In the genomic region with DNA sequence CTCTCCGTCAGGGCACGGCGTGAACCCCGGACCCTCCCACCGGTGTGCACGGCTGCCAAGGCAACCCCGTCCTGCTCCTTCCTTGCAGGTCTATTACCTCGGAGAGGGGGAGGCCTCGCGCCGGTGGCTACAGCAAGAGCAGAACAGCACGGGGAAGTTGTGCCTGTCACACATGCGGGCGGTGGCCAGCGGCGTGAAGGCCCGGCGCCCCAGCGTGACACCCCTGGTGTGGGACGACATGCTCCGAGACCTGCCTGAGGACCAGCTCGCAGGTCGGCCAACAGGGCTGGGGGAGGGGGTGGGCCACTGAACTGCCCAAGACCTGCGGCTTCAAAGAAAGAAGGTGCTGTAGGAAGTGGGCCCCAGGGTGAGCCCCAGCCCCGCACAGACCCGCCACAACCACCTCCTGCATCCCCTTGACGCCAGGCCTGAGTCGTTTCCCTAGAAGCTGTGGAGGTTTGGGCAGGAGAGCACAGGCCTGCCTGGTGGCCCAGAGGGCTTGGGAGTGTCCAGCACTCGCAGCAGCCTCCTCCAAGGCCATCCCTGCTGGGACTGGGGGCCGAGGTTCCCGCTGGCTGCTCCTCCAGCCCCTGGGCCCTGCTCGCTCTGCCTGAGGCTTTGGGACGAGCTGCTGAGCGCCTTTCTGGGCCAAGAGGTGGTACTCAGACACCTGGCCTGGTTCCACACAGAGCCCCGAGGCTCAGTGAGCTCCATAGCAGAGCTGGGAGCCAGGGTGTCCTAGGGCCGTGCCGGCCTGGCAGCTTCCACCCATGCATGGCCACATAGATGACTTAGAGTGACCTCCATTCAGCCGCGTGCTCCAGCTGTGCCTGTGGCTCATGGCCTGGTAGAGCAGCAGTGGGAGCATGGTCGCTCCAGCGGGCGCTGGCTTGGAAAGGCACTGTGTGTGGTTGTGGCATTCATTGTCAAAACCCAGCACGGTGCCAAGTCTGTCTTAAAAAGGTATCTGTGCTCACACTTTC, we compare ENCODE assay signal across 24 cellular contexts. TPM values are rescaled to one million over a fixed set of nuclear protein-coding genes. Genes with fewer than 3 reads are reported as not detected.
DNase-seq lines count a peak whose midpoint lies in the region; ATAC-seq and TF ChIP-seq lines count a peak whose summit lies in the region.
"Had no signal": no experiment of that assay in that cellular context is flagged by ENCODE, and none has a peak within 500 bp of the region (broad histone marks: within the 10 kb centered on the region; RNA-seq: fewer than 3 reads in every experiment).

No MANE protein-coding gene starts in this region.

- H3K27me3 ChIP-seq in trophoblast cell (ENCODE audit: insufficient read depth, low read length), result no peaks in the 10 kb centered on the region
- H3K27me3 ChIP-seq in spleen (replicated peaks in 1 of 7), result no peaks in the 10 kb centered on the region
- H3K27me3 ChIP-seq: esophagus muscularis mucosa, neutrophil, right atrium auricular region, upper lobe of left lung had no signal

- H3K27ac ChIP-seq in trophoblast cell (ENCODE audit: low read depth, low read length) (no peak overlapping the region), spleen (peak overlapping the region in 2 of 8 donors; percentile 60 to 75)
- H3K27ac ChIP-seq: esophagus muscularis mucosa, HL-60, neutrophil, PC-9, right atrium auricular region, upper lobe of left lung had no signal

- peak overlapping the region; percentile 3 for H2AK5ac ChIP-seq in trophoblast cell (ENCODE audit: low read length)

- no peaks in the 10 kb centered on the region for H3K79me2 ChIP-seq in trophoblast cell (ENCODE audit: control insufficient read depth, insufficient read depth, low read length, poor library complexity)

- no peak overlapping the region for H2BK12ac ChIP-seq in trophoblast cell (ENCODE audit: low read length)

- H3K14ac ChIP-seq in trophoblast cell (ENCODE audit: low read length), result no peak overlapping the region

- WGBS in trophoblast cell (ENCODE audit: extremely low coverage, insufficient coverage, insufficient read length), result no CpG with 5 or more reads among the region's 43 CpGs
- WGBS in spleen, 5 donors, result 84 to 94% (median 90%) methylated on average over 32 to 43 of the region's 43 CpGs

- H2AFZ ChIP-seq in trophoblast cell (ENCODE audit: insufficient read depth, low read length, poor library complexity), result no peak overlapping the region
- H2AFZ ChIP-seq: PC-9 had no signal

- no peak for ATAC-seq in central memory CD8-positive, alpha-beta T cell (replicated peaks; ENCODE audit: extremely low read depth, poor library complexity, severe bottlenecking)
- ATAC-seq in GM21381 (IDR thresholded peaks at IDR 0.05; ENCODE audit: unreplicated experiment), result no peak
- no peak for ATAC-seq in activated CD4-positive, CD25-positive, alpha-beta regulatory T cell treated with anti-CD3 and anti-CD28 coated beads, Interleukin-2, amount 50 U/mL, for 24 hours
- ATAC-seq: activated CD4-positive, alpha-beta T cell treated with anti-CD3 and anti-CD28 coated beads for 36 hours; HCT116; left ventricle myocardium superior had no signal

- DNase-seq in Caki2 (ENCODE audit: low read depth) (peak; percentile 27), trophoblast cell (no peak), spleen (no peak)
- DNase-seq in central memory CD8-positive, alpha-beta T cell (ENCODE audit: low spot score in 2 of 2), result no peak
- DNase-seq: activated CD4-positive, alpha-beta T cell treated with anti-CD3 and anti-CD28 coated beads for 36 hours; activated CD8-positive, alpha-beta memory T cell treated with anti-CD3 and anti-CD28 coated beads, Interleukin-2, amount 50 U/mL, for 48 hours; amniotic stem cell; Calu3; caudate nucleus; KBM-7; left ventricle myocardium superior; NCI-H187; NCI-H2227 treated with DMSO at 0.1 percent for 48 hours; PC-9; stimulated activated naive CD4-positive, alpha-beta T cell treated with Interleukin-2 at 50 U/mL for 16 hours had no signal

- H3K9me3 ChIP-seq in trophoblast cell (ENCODE audit: insufficient read depth, low read depth, low read length), result peaks cover 3% of the 10 kb centered on the region
- no peaks in the 10 kb centered on the region for H3K9me3 ChIP-seq in spleen
- H3K9me3 ChIP-seq: esophagus muscularis mucosa, neutrophil, right atrium auricular region, SK-N-SH, upper lobe of left lung had no signal

- no peak overlapping the region for H3K4ac ChIP-seq in trophoblast cell (ENCODE audit: low read depth, low read length)

- H4K12ac ChIP-seq in trophoblast cell (ENCODE audit: low read depth, low read length), result no peak overlapping the region

- H3K18ac ChIP-seq in trophoblast cell (ENCODE audit: low read length), result no peak overlapping the region

- H2BK120ac ChIP-seq in trophoblast cell (ENCODE audit: insufficient read depth, low read length, poor library complexity), result no peak overlapping the region

- no peak overlapping the region for H4K91ac ChIP-seq in trophoblast cell (ENCODE audit: low read depth, low read length)

- H3K4me2 ChIP-seq in trophoblast cell (ENCODE audit: low read length), result no peak overlapping the region
- H3K4me2 ChIP-seq: PC-9, SK-N-SH had no signal

- H3K36me3 Mint-ChIP-seq in central memory CD8-positive, alpha-beta T cell (ENCODE audit: insufficient read depth), result peaks cover 4% of the 10 kb centered on the region

- peak overlapping the region; percentile 51 for H3K27ac Mint-ChIP-seq in central memory CD8-positive, alpha-beta T cell (ENCODE audit: low read depth)
- H3K27ac Mint-ChIP-seq: activated CD4-positive, alpha-beta T cell treated with anti-CD3 and anti-CD28 coated beads for 36 hours had no signal

- no peak for TF ChIP-seq POLR2A in spleen (IDR thresholded peaks at IDR 0.05)

- no peaks in the 10 kb centered on the region for H3K79me1 ChIP-seq in trophoblast cell (ENCODE audit: low read length)

- H3K27me3 Mint-ChIP-seq in central memory CD8-positive, alpha-beta T cell, result no peaks in the 10 kb centered on the region
- H3K27me3 Mint-ChIP-seq: activated CD4-positive, alpha-beta T cell treated with anti-CD3 and anti-CD28 coated beads for 36 hours had no signal

- no peak overlapping the region for H2BK5ac ChIP-seq in trophoblast cell (ENCODE audit: low read depth, low read length, poor library complexity)

- H4K8ac ChIP-seq in trophoblast cell (ENCODE audit: low read depth, low read length), result no peak overlapping the region

- no peak overlapping the region for H3K9ac ChIP-seq in trophoblast cell (ENCODE audit: low read length)
- H3K9ac ChIP-seq: SK-N-SH had no signal

- in situ Hi-C loops in Caki2 (cut with HindIII; ENCODE audit: low pct_unique_long_range_greater_than_20kb, low sequenced_read_pairs), result no loop called here

- H3K4me3 Mint-ChIP-seq in central memory CD8-positive, alpha-beta T cell, result no peak overlapping the region
- H3K4me3 Mint-ChIP-seq: activated CD4-positive, alpha-beta T cell treated with anti-CD3 and anti-CD28 coated beads for 36 hours had no signal

- H3K23ac ChIP-seq in trophoblast cell (ENCODE audit: low read length), result no peak overlapping the region

- peaks cover 5% of the 10 kb centered on the region for H3K4me1 Mint-ChIP-seq in central memory CD8-positive, alpha-beta T cell

- peaks cover 6 to 7% of the 10 kb centered on the region in 2 experiments for H3K36me3 ChIP-seq in trophoblast cell (ENCODE audit: control insufficient read depth in 1 of 2, insufficient read depth in 2 of 2, low read length in 2 of 2)
- peaks cover 0 to 85% (median 18%) of the 10 kb centered on the region in 6 donors for H3K36me3 ChIP-seq in spleen

- H3K4me1 ChIP-seq in trophoblast cell (ENCODE audit: control insufficient read depth in 1 of 2, insufficient read depth in 2 of 2, low read length in 2 of 2) (peaks cover 5% of the 10 kb centered on the region in 2 experiments), spleen (peaks cover 3 to 63% (median 33%) of the 10 kb centered on the region in 6 donors)

- intact Hi-C loops in spleen (cut with DNase I; ENCODE audit: low total_unique reads), result no loop called here

- no peaks in the 10 kb centered on the region for H3K9me3 Mint-ChIP-seq in central memory CD8-positive, alpha-beta T cell

- H3K4me3 ChIP-seq in trophoblast cell (ENCODE audit: low read depth, low read length) (no peak overlapping the region), spleen (no peak overlapping the region)
- H3K4me3 ChIP-seq: esophagus muscularis mucosa, PC-9, right atrium auricular region, upper lobe of left lung had no signal

- TF ChIP-seq CTCF in spleen (IDR thresholded peaks at IDR 0.05 in 8 of 11, conservative IDR thresholded peaks at IDR 0.05 in 3 of 11), result no peak

RNA-seq across cellular contexts. Expression of gene CYBC1, which starts 14.7 kb away (rescaled TPM):
- total RNA-seq in Caki2 (2014; rRNA removed; shearing (Covaris generic); ENCODE audit: low replicate concordance), result 107 and 131 TPM in 2 replicates
- 38.4 and 38.7 TPM in 2 replicates for polyA plus RNA-seq in trophoblast cell (2013)
- 100 to 1,000 TPM; 225 to 333 (median 288) TPM for total RNA-seq in spleen
- polyA plus RNA-seq in spleen, result 100 to 1,000 TPM; 105 to 192 (median 132) TPM

RNA-seq across cellular contexts. Expression of gene OGFOD3, which starts 17.5 kb away (rescaled TPM):
- total RNA-seq in Caki2 (2014; rRNA removed; shearing (Covaris generic); ENCODE audit: low replicate concordance), result 35.9 and 68.3 TPM in 2 replicates
- 10.2 TPM in 2 replicates for polyA plus RNA-seq in trophoblast cell (2013)
- total RNA-seq in spleen, result 10 to 100 TPM; 21.3 to 28.1 (median 23.1) TPM
- 10 to 100 TPM; 10.3 to 17.9 (median 12.9) TPM for polyA plus RNA-seq in spleen

RNA-seq across cellular contexts. Expression of gene HEXD, which starts 17.7 kb away (rescaled TPM):
- 11.6 and 22.3 TPM in 2 replicates for total RNA-seq in Caki2 (2014; rRNA removed; shearing (Covaris generic); ENCODE audit: low replicate concordance)
- 6.9 and 8.1 TPM in 2 replicates for polyA plus RNA-seq in trophoblast cell (2013)
- total RNA-seq in spleen, result 10 to 100 TPM; 62.3 to 88.0 (median 73.5) TPM
- 100 to 1,000 TPM in 2 of 3 donors, 10 to 100 TPM in 1; 86.3 to 272 (median 257) TPM for polyA plus RNA-seq in spleen

RNA-seq across cellular contexts. Expression of gene NARF, which starts 22.6 kb away (rescaled TPM):
- 24.7 and 24.9 TPM in 2 replicates for total RNA-seq in Caki2 (2014; rRNA removed; shearing (Covaris generic); ENCODE audit: low replicate concordance)
- polyA plus RNA-seq in trophoblast cell (2013), result 70.2 and 74.2 TPM in 2 replicates
- 100 to 1,000 TPM in 3 of 7 donors, 10 to 100 TPM in 4; 59.5 to 127 (median 93.0) TPM for total RNA-seq in spleen
- 100 to 1,000 TPM in 2 of 3 donors, 10 to 100 TPM in 1; 75.7 to 117 (median 116) TPM for polyA plus RNA-seq in spleen
